Comparison of ENCODE assay signal across 28 cellular contexts in genomic region chr5:167442922-167443321, GRCh38.
DNase-seq lines count a peak whose midpoint lies in the region; ATAC-seq and TF ChIP-seq lines count a peak whose summit lies in the region.
"Had no signal": no experiment of that assay in that cellular context is flagged by ENCODE, and none has a peak within 500 bp of the region (broad histone marks: within the 10 kb centered on the region; RNA-seq: fewer than 3 reads in every experiment).

No MANE protein-coding gene starts in this region.

- no peaks in the 10 kb centered on the region for H3K27me3 Mint-ChIP-seq in activated T-cell treated with anti-CD3 and anti-CD28 coated beads, Interleukin-2, amount 50 U/mL, for 72 hours (ENCODE audit: low read depth)
- H3K27me3 Mint-ChIP-seq: activated T-cell treated with anti-CD3 and anti-CD28 coated beads, Interleukin-2, amount 50 U/mL, for 24 hours; T-cell; type B pancreatic cell had no signal

- H3K27me3 ChIP-seq in kidney epithelial cell (ENCODE audit: control insufficient read depth, insufficient read depth, low read length): no peaks in the 10 kb centered on the region
- H3K27me3 ChIP-seq: BLaER1, esophagus muscularis mucosa, stomach had no signal

- H3K27ac Mint-ChIP-seq in activated T-cell treated with anti-CD3 and anti-CD28 coated beads, Interleukin-2, amount 50 U/mL, for 72 hours: no peak overlapping the region
- H3K27ac Mint-ChIP-seq: activated T-cell treated with anti-CD3 and anti-CD28 coated beads, Interleukin-2, amount 50 U/mL, for 24 hours; GM23338; mesothelial cell of epicardium; naive thymus-derived CD8-positive, alpha-beta T cell; T-cell; type B pancreatic cell had no signal

- no peak overlapping the region for H3K4me3 Mint-ChIP-seq in activated T-cell treated with anti-CD3 and anti-CD28 coated beads, Interleukin-2, amount 50 U/mL, for 72 hours
- H3K4me3 Mint-ChIP-seq: activated T-cell treated with anti-CD3 and anti-CD28 coated beads, Interleukin-2, amount 50 U/mL, for 24 hours; GM23338; mesothelial cell of epicardium; naive thymus-derived CD8-positive, alpha-beta T cell; T-cell; type B pancreatic cell had no signal

- peaks cover 5 to 6% of the 10 kb centered on the region in 2 donors for H3K9me3 Mint-ChIP-seq in activated T-cell treated with anti-CD3 and anti-CD28 coated beads, Interleukin-2, amount 50 U/mL, for 72 hours

- DNase-seq in A172 (ENCODE audit: low spot score) (peak; percentile 25), HS-5 (ENCODE audit: low read depth) (peak; percentile 30), astrocyte of the hippocampus (ENCODE audit: low read depth, low spot score) (peak; percentile 80), kidney epithelial cell (ENCODE audit: low read depth) (peak; percentile 10), pons (ENCODE audit: low spot score) (no peak), SKM-1 (lab: John Stamatoyannopoulos, UW; ENCODE audit: unreplicated experiment) (no peak)
- DNase-seq in activated T-cell treated with anti-CD3 and anti-CD28 coated beads, Interleukin-2, amount 50 U/mL, for 72 hours: no peak
- DNase-seq in stimulated activated CD4-positive, alpha-beta T cell treated with anti-CD3 and anti-CD28 coated beads, Interleukin-2, amount 100 ng/mL, for 24 hours: no peak
- DNase-seq: 8988T; activated CD4-positive, alpha-beta T cell treated with anti-CD3 and anti-CD28 coated beads for 1 hour; activated CD8-positive, alpha-beta memory T cell treated with anti-CD3 and anti-CD28 coated beads for 24 hours; activated naive CD4-positive, alpha-beta T cell; activated T-cell treated with anti-CD3 and anti-CD28 coated beads, Interleukin-2, amount 50 U/mL, for 24 hours; amygdala; effector CD8-positive, alpha-beta T cell; naive thymus-derived CD8-positive, alpha-beta T cell; NCI-H1930; PC-9; right cardiac atrium; SIG-M5; stomach; T-cell had no signal

- H3K4me1 Mint-ChIP-seq in activated T-cell treated with anti-CD3 and anti-CD28 coated beads, Interleukin-2, amount 50 U/mL, for 72 hours (ENCODE audit: low read depth): no peaks in the 10 kb centered on the region
- H3K4me1 Mint-ChIP-seq: naive thymus-derived CD8-positive, alpha-beta T cell; T-cell had no signal

- no peak for TF ChIP-seq CTCF in kidney epithelial cell (IDR thresholded peaks at IDR 0.05; ENCODE audit: insufficient read depth, low read length, poor library complexity, severe bottlenecking)

- H3K36me3 ChIP-seq in kidney epithelial cell (ENCODE audit: control insufficient read depth, insufficient read depth, low read length): no peaks in the 10 kb centered on the region
- H3K36me3 ChIP-seq: BLaER1, esophagus muscularis mucosa, stomach had no signal

- no peak for ATAC-seq in activated T-cell treated with anti-CD3 and anti-CD28 coated beads, Interleukin-2, amount 50 U/mL, for 72 hours (replicated peaks in 1 of 2)
- ATAC-seq: GM23338; K562; naive thymus-derived CD8-positive, alpha-beta T cell; right cardiac atrium; T-cell had no signal

- H3K36me3 Mint-ChIP-seq in activated T-cell treated with anti-CD3 and anti-CD28 coated beads, Interleukin-2, amount 50 U/mL, for 72 hours (ENCODE audit: insufficient read depth in 2 of 2): no peaks in the 10 kb centered on the region
- H3K36me3 Mint-ChIP-seq: mesothelial cell of epicardium, T-cell, type B pancreatic cell had no signal

- H3K4me3 ChIP-seq in kidney epithelial cell (ENCODE audit: low read depth, low read length): no peak overlapping the region
- H3K4me3 ChIP-seq: BLaER1, esophagus muscularis mucosa, GM23338, K562, PC-9, stomach had no signal

Comparison
In these comparisons a context has a peak if more than half of its experiments do, and no peak if none do; other contexts are left out.
1. DNase-seq: peak in A172 (single experiment), HS-5 (single experiment), astrocyte of the hippocampus (single experiment) and kidney epithelial cell (single experiment); none in activated T-cell treated with anti-CD3 and anti-CD28 coated beads, Interleukin-2, amount 50 U/mL, for 72 hours (0 of 2), pons (single experiment), stimulated activated CD4-positive, alpha-beta T cell treated with anti-CD3 and anti-CD28 coated beads, Interleukin-2, amount 100 ng/mL, for 24 hours (0 of 2) and SKM-1 (single experiment).